Comparison of ENCODE assay signal across 10 cellular contexts in genomic region chr3:123602325-123602724, GRCh38. TPM values are rescaled to one million over a fixed set of nuclear protein-coding genes. Genes with fewer than 3 reads are reported as not detected.
A peak's percentile ranks its signal among the peaks of the same experiment; 100 is the strongest.
DNase-seq lines count a peak whose midpoint lies in the region; ATAC-seq and TF ChIP-seq lines count a peak whose summit lies in the region.
"Had no signal": no experiment of that assay in that cellular context is flagged by ENCODE, and none has a peak within 500 bp of the region (broad histone marks: within the 10 kb centered on the region; RNA-seq: fewer than 3 reads in every experiment).

No MANE protein-coding gene starts in this region.

- ATAC-seq in left lung = peak; percentile 17
- no peak for ATAC-seq in stimulated activated memory B cell treated with anti-CD40 and anti-IgM and Interleukin-4, amounts not matched to agents 10 μg/mL and 1 μg/mL and 100 μg/mL, for 72 hours
- ATAC-seq in natural killer cell treated with Interleukin-12 subunit alpha and Interleukin-12 subunit beta and Interleukin-15 and Interleukin-18, amount 100 ng/mL, for 72 hours = no peak

- no peak overlapping the region for H3K4me3 Mint-ChIP-seq in stimulated activated memory B cell treated with anti-CD40 and anti-IgM and Interleukin-4, amounts not matched to agents 10 μg/mL and 1 μg/mL and 100 μg/mL, for 72 hours
- H3K4me3 Mint-ChIP-seq in natural killer cell treated with Interleukin-12 subunit alpha and Interleukin-12 subunit beta and Interleukin-15 and Interleukin-18, amount 100 ng/mL, for 72 hours = no peak overlapping the region
- H3K4me3 Mint-ChIP-seq: activated naive CD4-positive, alpha-beta T cell treated with anti-CD3 and anti-CD28 coated beads for 36 hours had no signal

- H3K4me1 Mint-ChIP-seq in stimulated activated memory B cell treated with anti-CD40 and anti-IgM and Interleukin-4, amounts not matched to agents 10 μg/mL and 1 μg/mL and 100 μg/mL, for 72 hours = peaks cover 31% of the 10 kb centered on the region
- H3K4me1 Mint-ChIP-seq in natural killer cell treated with Interleukin-12 subunit alpha and Interleukin-12 subunit beta and Interleukin-15 and Interleukin-18, amount 100 ng/mL, for 72 hours (ENCODE audit: low read depth in 2 of 2) = peaks cover 4% of the 10 kb centered on the region in 2 donors

- H3K36me3 Mint-ChIP-seq in stimulated activated memory B cell treated with anti-CD40 and anti-IgM and Interleukin-4, amounts not matched to agents 10 μg/mL and 1 μg/mL and 100 μg/mL, for 72 hours = peaks cover 27% of the 10 kb centered on the region
- H3K36me3 Mint-ChIP-seq in natural killer cell treated with Interleukin-12 subunit alpha and Interleukin-12 subunit beta and Interleukin-15 and Interleukin-18, amount 100 ng/mL, for 72 hours = no peaks in the 10 kb centered on the region

- H3K27ac Mint-ChIP-seq in stimulated activated memory B cell treated with anti-CD40 and anti-IgM and Interleukin-4, amounts not matched to agents 10 μg/mL and 1 μg/mL and 100 μg/mL, for 72 hours = no peak overlapping the region
- no peak overlapping the region for H3K27ac Mint-ChIP-seq in natural killer cell treated with Interleukin-12 subunit alpha and Interleukin-12 subunit beta and Interleukin-15 and Interleukin-18, amount 100 ng/mL, for 72 hours
- H3K27ac Mint-ChIP-seq: activated naive CD4-positive, alpha-beta T cell treated with anti-CD3 and anti-CD28 coated beads for 36 hours had no signal

- H3K36me3 ChIP-seq in left lung = no peaks in the 10 kb centered on the region

- no peak overlapping the region for H3K4me3 ChIP-seq in astrocyte of the spinal cord (ENCODE audit: low read depth, low read length)
- no peak overlapping the region for H3K4me3 ChIP-seq in left lung

- H3K9me3 ChIP-seq in left lung = no peaks in the 10 kb centered on the region

- DNase-seq in AG09319 (ENCODE audit: extremely low read depth, low read depth) = peak; percentile 42
- DNase-seq in HUDEP-2 (lab: John Stamatoyannopoulos, UW; ENCODE audit: unreplicated experiment in 76 of 76) = peak in 71 of 76 experiments; percentile 5 to 82 (median 50)
- DNase-seq in astrocyte of the spinal cord (ENCODE audit: low read depth, low spot score) = peak; percentile 89
- no peak for DNase-seq in left lung
- DNase-seq in germinal center (ENCODE audit: low spot score) = no peak
- no peak for DNase-seq in natural killer cell treated with Interleukin-12 subunit alpha and Interleukin-12 subunit beta and Interleukin-15 and Interleukin-18, amount 100 ng/mL, for 72 hours (ENCODE audit: low spot score)
- DNase-seq in activated T-cell treated with anti-CD3 and anti-CD28 coated beads, Interleukin-2, amount 50 U/mL, for 1 hour = no peak
- DNase-seq: activated naive CD4-positive, alpha-beta T cell treated with anti-CD3 and anti-CD28 coated beads for 36 hours; MV-4-11 had no signal

- intact Hi-C loops in left lung (cut with DNase I) = no loop called here

- H3K27ac ChIP-seq in left lung = no peak overlapping the region

- no peak for TF ChIP-seq CTCF in AG09319 (IDR thresholded peaks at IDR 0.05; ENCODE audit: low read depth, low read length)
- TF ChIP-seq CTCF in astrocyte of the spinal cord (IDR thresholded peaks at IDR 0.05; ENCODE audit: low read depth, low read length) = no peak
- no peak for TF ChIP-seq CTCF in left lung (IDR thresholded peaks at IDR 0.05)

- peaks cover 4 to 18% of the 10 kb centered on the region in 2 donors for H3K4me1 ChIP-seq in left lung

- no peaks in the 10 kb centered on the region for H3K27me3 Mint-ChIP-seq in stimulated activated memory B cell treated with anti-CD40 and anti-IgM and Interleukin-4, amounts not matched to agents 10 μg/mL and 1 μg/mL and 100 μg/mL, for 72 hours
- no peaks in the 10 kb centered on the region for H3K27me3 Mint-ChIP-seq in natural killer cell treated with Interleukin-12 subunit alpha and Interleukin-12 subunit beta and Interleukin-15 and Interleukin-18, amount 100 ng/mL, for 72 hours

- H3K27me3 ChIP-seq in left lung = no peaks in the 10 kb centered on the region

- H3K9me3 Mint-ChIP-seq in stimulated activated memory B cell treated with anti-CD40 and anti-IgM and Interleukin-4, amounts not matched to agents 10 μg/mL and 1 μg/mL and 100 μg/mL, for 72 hours = peaks cover 4% of the 10 kb centered on the region
- no peaks in the 10 kb centered on the region for H3K9me3 Mint-ChIP-seq in natural killer cell treated with Interleukin-12 subunit alpha and Interleukin-12 subunit beta and Interleukin-15 and Interleukin-18, amount 100 ng/mL, for 72 hours
- H3K9me3 Mint-ChIP-seq: activated naive CD4-positive, alpha-beta T cell treated with anti-CD3 and anti-CD28 coated beads for 36 hours had no signal

- in situ Hi-C loops in astrocyte of the spinal cord (cut with HindIII; ENCODE audit: low sequenced_read_pairs) = no loop called here

RNA-seq across cellular contexts. Expression of gene HACD2, which starts 17.5 kb away (rescaled TPM):
- total RNA-seq in left lung = 10 to 100 TPM; 59.8 to 60.9 TPM
- total RNA-seq in natural killer cell treated with Interleukin-12 subunit alpha and Interleukin-12 subunit beta and Interleukin-15 and Interleukin-18, amount 100 ng/mL, for 72 hours = 10 to 100 TPM; 23.1 to 23.9 TPM

Comparison
In these comparisons a context has a peak if more than half of its experiments do, and no peak if none do; other contexts are left out.
1. DNase-seq: peak in AG09319 (single experiment), HUDEP-2 (71 of 76) and astrocyte of the spinal cord (single experiment); none in left lung (0 of 2), germinal center (single experiment), natural killer cell treated with Interleukin-12 subunit alpha and Interleukin-12 subunit beta and Interleukin-15 and Interleukin-18, amount 100 ng/mL, for 72 hours (single experiment) and activated T-cell treated with anti-CD3 and anti-CD28 coated beads, Interleukin-2, amount 50 U/mL, for 1 hour (single experiment).